9 cellular contexts compared by ENCODE assay signal in the genomic region with DNA sequence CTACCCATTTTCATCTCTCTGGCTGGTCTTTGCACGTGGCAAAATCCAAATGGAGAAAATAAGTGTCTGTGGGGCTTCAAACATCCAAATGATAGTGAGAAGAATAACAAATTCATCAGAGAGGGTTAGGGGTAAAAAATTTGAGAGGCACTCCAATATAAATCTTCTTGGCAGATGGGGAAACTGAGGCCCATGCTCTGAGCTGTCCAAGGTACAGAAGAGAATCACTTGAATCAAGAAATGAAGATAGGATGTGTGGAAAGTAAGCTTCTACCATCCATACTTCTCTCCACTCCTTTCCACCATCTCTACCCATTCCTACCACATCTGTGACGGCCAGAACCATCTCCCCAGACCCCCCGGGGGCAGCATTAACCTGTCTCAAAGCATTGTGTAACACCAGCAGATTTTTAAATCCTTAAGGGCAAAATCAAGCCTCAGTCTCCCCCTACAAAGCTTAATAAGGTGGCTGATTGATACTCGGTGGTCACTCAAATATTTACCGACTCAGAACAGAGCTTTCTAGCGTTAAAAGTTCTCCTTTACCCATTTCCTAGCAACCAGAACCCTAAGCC. TPM values are rescaled to one million over a fixed set of nuclear protein-coding genes. Genes with fewer than 3 reads are reported as not detected.
DNase-seq lines count a peak whose midpoint lies in the region; ATAC-seq and TF ChIP-seq lines count a peak whose summit lies in the region.
"Had no signal": no experiment of that assay in that cellular context is flagged by ENCODE, and none has a peak within 500 bp of the region (broad histone marks: within the 10 kb centered on the region; RNA-seq: fewer than 3 reads in every experiment).

No MANE protein-coding gene starts in this region.

- H3K9me3 ChIP-seq in testis = no peaks in the 10 kb centered on the region

- H3K36me3 Mint-ChIP-seq in activated CD8-positive, alpha-beta memory T cell treated with anti-CD3 and anti-CD28 coated beads, Interleukin-2, amount 10 ng/mL, durations not matched to agents 7 days and 5 days = peaks cover 7% of the 10 kb centered on the region
- peaks cover 4% of the 10 kb centered on the region for H3K36me3 Mint-ChIP-seq in activated naive CD8-positive, alpha-beta T cell

- TF ChIP-seq POLR2A in testis (IDR thresholded peaks at IDR 0.05) = no peak

- 16 to 24% methylated on average over 6 of the region's 6 CpGs for WGBS in testis, 2 donors

- H3K27me3 ChIP-seq in kidney epithelial cell (ENCODE audit: control insufficient read depth, insufficient read depth, low read length) = no peaks in the 10 kb centered on the region
- H3K27me3 ChIP-seq in testis = no peaks in the 10 kb centered on the region

- H3K9me3 Mint-ChIP-seq in activated CD8-positive, alpha-beta memory T cell treated with anti-CD3 and anti-CD28 coated beads, Interleukin-2, amount 10 ng/mL, durations not matched to agents 7 days and 5 days (ENCODE audit: low read depth) = no peaks in the 10 kb centered on the region
- H3K9me3 Mint-ChIP-seq in activated naive CD8-positive, alpha-beta T cell (ENCODE audit: low read depth) = no peaks in the 10 kb centered on the region

- CTCF ChIA-PET in activated CD8-positive, alpha-beta memory T cell treated with anti-CD3 and anti-CD28 coated beads, Interleukin-2, amount 10 ng/mL, durations not matched to agents 7 days and 5 days (lab: Charles Lee) = interaction anchor here (1.1 to 2.2 kb wide), 5 partner anchors 9 to 230 kb away, joined by 3 to 10 read pairs (median 4); a partner anchor contains a TSS

- DNase-seq in activated CD8-positive, alpha-beta memory T cell treated with anti-CD3 and anti-CD28 coated beads, Interleukin-2, amount 10 ng/mL, durations not matched to agents 7 days and 5 days = no peak
- no peak for DNase-seq in activated CD8-positive, alpha-beta memory T cell treated with anti-CD3 and anti-CD28 coated beads, Interleukin-2, amount 50 U/mL, for 4 hours
- DNase-seq in kidney epithelial cell (ENCODE audit: low read depth) (no peak), testis (no peak)
- no peak for DNase-seq in effector CD4-positive, alpha-beta T cell
- DNase-seq: NCI-H1092 treated with DMSO at 0.1 percent for 48 hours had no signal

- no peak overlapping the region for H3K27ac ChIP-seq in testis

- TF ChIP-seq CTCF in kidney epithelial cell (IDR thresholded peaks at IDR 0.05; ENCODE audit: insufficient read depth, low read length, poor library complexity, severe bottlenecking) (no peak), testis (IDR thresholded peaks at IDR 0.05) (no peak)

- peak overlapping the region; percentile 87 for H3K4me3 Mint-ChIP-seq in activated CD8-positive, alpha-beta memory T cell treated with anti-CD3 and anti-CD28 coated beads, Interleukin-2, amount 10 ng/mL, durations not matched to agents 7 days and 5 days
- peak overlapping the region; percentile 100 for H3K4me3 Mint-ChIP-seq in activated naive CD8-positive, alpha-beta T cell

- H3K4me1 ChIP-seq in testis = peaks cover 10% of the 10 kb centered on the region

- intact Hi-C loops in testis (cut with DNase I; ENCODE audit: low total_unique reads) = loop anchor here (10.0 kb wide), 1 partner anchor 195 kb away; a partner anchor contains a TSS

- H3K4me1 Mint-ChIP-seq in activated CD8-positive, alpha-beta memory T cell treated with anti-CD3 and anti-CD28 coated beads, Interleukin-2, amount 10 ng/mL, durations not matched to agents 7 days and 5 days = peaks cover 24% of the 10 kb centered on the region
- peaks cover 39% of the 10 kb centered on the region for H3K4me1 Mint-ChIP-seq in activated naive CD8-positive, alpha-beta T cell (ENCODE audit: low read depth)

- H3K36me3 ChIP-seq in kidney epithelial cell (ENCODE audit: control insufficient read depth, insufficient read depth, low read length) (no peaks in the 10 kb centered on the region), testis (ENCODE audit: low read depth, missing control alignments) (no peaks in the 10 kb centered on the region)

- ATAC-seq in activated CD8-positive, alpha-beta memory T cell treated with anti-CD3 and anti-CD28 coated beads, Interleukin-2, amount 10 ng/mL, durations not matched to agents 7 days and 5 days = no peak
- ATAC-seq in HG02840 (IDR thresholded peaks at IDR 0.05; ENCODE audit: low FRiP score, unreplicated experiment) = no peak
- ATAC-seq in GM18907 (IDR thresholded peaks at IDR 0.05; ENCODE audit: unreplicated experiment) = no peak

- H3K4me3 ChIP-seq in kidney epithelial cell (ENCODE audit: low read depth, low read length) (peak overlapping the region; percentile 98), testis (peak overlapping the region; percentile 82 to 95)

- H3K27ac Mint-ChIP-seq in activated CD8-positive, alpha-beta memory T cell treated with anti-CD3 and anti-CD28 coated beads, Interleukin-2, amount 10 ng/mL, durations not matched to agents 7 days and 5 days = peak overlapping the region; percentile 89
- peak overlapping the region; percentile 97 for H3K27ac Mint-ChIP-seq in activated naive CD8-positive, alpha-beta T cell

- no peaks in the 10 kb centered on the region for H3K27me3 Mint-ChIP-seq in activated CD8-positive, alpha-beta memory T cell treated with anti-CD3 and anti-CD28 coated beads, Interleukin-2, amount 10 ng/mL, durations not matched to agents 7 days and 5 days
- H3K27me3 Mint-ChIP-seq in activated naive CD8-positive, alpha-beta T cell = no peaks in the 10 kb centered on the region

RNA-seq across cellular contexts. Expression of a gene that starts 0.8 kb away (rescaled TPM):
- 10 to 100 TPM; 33.2 to 36.5 TPM for total RNA-seq in activated CD8-positive, alpha-beta memory T cell treated with anti-CD3 and anti-CD28 coated beads, Interleukin-2, amount 10 ng/mL, durations not matched to agents 7 days and 5 days
- total RNA-seq in kidney epithelial cell (57.6 and 73.7 TPM in 2 replicates), testis (10 to 100 TPM; 34.3 to 38.3 TPM)
- 121 TPM for polyA plus RNA-seq in testis (ENCODE audit: insufficient read depth, low read depth, low replicate concordance)
